ENCODE assay signal across 33 cellular contexts in the genomic region with DNA sequence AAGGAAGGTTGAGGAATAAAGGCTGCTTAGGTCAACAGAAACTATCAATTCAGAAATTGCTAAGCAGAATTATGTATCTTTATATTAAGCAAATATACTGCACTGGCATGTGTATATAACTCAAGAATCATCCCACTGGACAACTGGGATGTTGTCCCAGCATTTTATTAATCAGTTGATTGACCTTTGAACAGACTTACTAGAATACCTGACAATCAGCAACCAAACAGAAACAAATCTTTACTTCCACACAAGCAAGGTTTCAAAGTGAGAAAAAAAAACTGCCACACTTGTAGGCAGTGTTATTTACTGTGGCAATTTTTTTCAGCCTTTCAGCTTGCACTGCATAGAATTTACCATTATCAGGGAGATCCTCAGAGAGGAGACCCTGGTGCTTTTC.
"Had no signal": no experiment of that assay in that cellular context is flagged by ENCODE, and none has a peak within 500 bp of the region (broad histone marks: within the 10 kb centered on the region; RNA-seq: fewer than 3 reads in every experiment).

No MANE protein-coding gene starts in this region.

- H3K36me3 ChIP-seq: ascending aorta, cardiac muscle cell had no signal

- H3K27ac ChIP-seq: ascending aorta, cardiac muscle cell, VCaP had no signal

- H3K4me3 ChIP-seq: ascending aorta, cardiac muscle cell had no signal

- DNase-seq: activated B cell treated with CpG ODN at 0.5 μM for 24 hours; activated CD4-positive, alpha-beta memory T cell treated with anti-CD3 and anti-CD28 coated beads for 36 hours; activated CD4-positive, alpha-beta T cell treated with anti-CD3 and anti-CD28 coated beads for 4 hours; activated CD4-positive, alpha-beta T cell treated with anti-CD3 and anti-CD28 coated beads, Interleukin-2, amount 10 ng/mL, durations not matched to agents 24 days and 14 days; activated CD4-positive, alpha-beta T cell treated with anti-CD3 and anti-CD28 coated beads, Interleukin-2, amount 50 U/mL, for 1 hour; activated CD4-positive, alpha-beta T cell treated with anti-CD3 and anti-CD28 coated beads, Interleukin-2, amount 50 U/mL, for 4 hours; activated CD4-positive, CD25-positive, alpha-beta regulatory T cell treated with anti-CD3 and anti-CD28 coated beads, Interleukin-2, amount 50 U/mL, for 72 hours; activated CD8-positive, alpha-beta memory T cell treated with anti-CD3 and anti-CD28 coated beads, Interleukin-2, amount 50 U/mL, for 4 hours; activated CD8-positive, alpha-beta T cell treated with anti-CD3 and anti-CD28 coated beads for 36 hours; activated effector memory CD4-positive, alpha-beta T cell treated with anti-CD3 and anti-CD28 coated beads, Interleukin-2, amount 50 U/mL, for 16 hours; activated gamma-delta T cell treated with Interleukin-2 at 50 U/mL for 16 hours; activated naive CD4-positive, alpha-beta T cell; activated naive CD4-positive, alpha-beta T cell treated with anti-CD3 and anti-CD28 coated beads for 36 hours; activated naive CD4-positive, alpha-beta T cell treated with anti-CD3 and anti-CD28 coated beads, Interleukin-2, amount 50 U/mL, for 16 hours; activated naive CD8-positive, alpha-beta T cell treated with anti-CD3 and anti-CD28 coated beads, Interleukin-2, amount 10 ng/mL, durations not matched to agents 7 days and 5 days; activated naive CD8-positive, alpha-beta T cell treated with anti-CD3 and anti-CD28 coated beads, Interleukin-2, amount 50 U/mL, for 24 hours; activated T-cell treated with anti-CD3 and anti-CD28 coated beads for 4 hours; activated T-cell treated with anti-CD3 and anti-CD28 coated beads, Interleukin-2, amount 50 U/mL, for 1 hour; activated T-cell treated with anti-CD3 and anti-CD28 coated beads, Interleukin-2, amount 50 U/mL, for 4 hours; activated T-cell treated with anti-CD3 and anti-CD28 coated beads, Interleukin-2, amount 50 U/mL, for 72 hours; amygdala; anterior cingulate cortex; caudate nucleus; cerebellar nuclear complex; T-helper 1 cell; T-helper 2 cell; T-helper 9 cell had no signal

- ATAC-seq: activated CD8-positive, alpha-beta T cell treated with anti-CD3 and anti-CD28 coated beads for 36 hours; activated naive CD8-positive, alpha-beta T cell treated with anti-CD3 and anti-CD28 coated beads, Interleukin-2, amount 50 U/mL, for 24 hours; activated T-cell treated with anti-CD3 and anti-CD28 coated beads, Interleukin-2, amount 50 U/mL, for 4 hours; activated T-cell treated with anti-CD3 and anti-CD28 coated beads, Interleukin-2, amount 50 U/mL, for 72 hours; activated T-helper 17 cell treated with anti-CD3 and anti-CD28 coated beads, Interleukin-2, amount 50 U/mL, for 72 hours had no signal

- H3K9me3 ChIP-seq: ascending aorta had no signal

- H3K27me3 ChIP-seq: ascending aorta, cardiac muscle cell had no signal

- FAIRE-seq: bronchial epithelial cell, TTC549 had no signal
